ENCODE assay signal across 9 cellular contexts in genomic region chr11:134270250-134270714, GRCh38. TPM values are rescaled to one million over a fixed set of nuclear protein-coding genes. Genes with fewer than 3 reads are reported as not detected.
DNase-seq lines count a peak whose midpoint lies in the region; ATAC-seq and TF ChIP-seq lines count a peak whose summit lies in the region.
"Had no signal": no experiment of that assay in that cellular context is flagged by ENCODE, and none has a peak within 500 bp of the region (broad histone marks: within the 10 kb centered on the region; RNA-seq: fewer than 3 reads in every experiment).

No MANE protein-coding gene starts in this region.

- no TSS peak for BruUV-seq in OCI-LY7 (replicated peaks; lab: Mats Ljungman, UMichigan)

- no peaks in the 10 kb centered on the region for H3K9me3 ChIP-seq in OCI-LY7 (ENCODE audit: low read length)

- no peak overlapping the region for H3K27ac ChIP-seq in OCI-LY7 (ENCODE audit: low read depth, low read length, poor library complexity, severe bottlenecking)

- no peak overlapping the region for H3K4me2 ChIP-seq in OCI-LY7 (ENCODE audit: low read length)

- no peaks in the 10 kb centered on the region for H3K79me2 ChIP-seq in OCI-LY7 (ENCODE audit: insufficient read depth, low read depth, low read length)

- H3K9me2 ChIP-seq in OCI-LY7 (ENCODE audit: insufficient read depth, low read length), result no peaks in the 10 kb centered on the region

- no peaks in the 10 kb centered on the region for H3K36me3 ChIP-seq in OCI-LY7 (ENCODE audit: insufficient read depth, low read length)

- H3K4me3 ChIP-seq in AG10803 (ENCODE audit: low read length) (no peak overlapping the region), OCI-LY7 (ENCODE audit: low read depth, low read length, poor library complexity, severe bottlenecking) (no peak overlapping the region), choroid plexus epithelial cell (ENCODE audit: low read depth, low read length) (no peak overlapping the region)
- H3K4me3 ChIP-seq: lung had no signal

- ATAC-seq in HG02981 (IDR thresholded peaks at IDR 0.05; ENCODE audit: unreplicated experiment) (no peak), GM21576 (IDR thresholded peaks at IDR 0.05; ENCODE audit: unreplicated experiment) (no peak)

- DNase-seq in AG10803 (ENCODE audit: low read depth) (peak; percentile 16), OCI-LY7 (ENCODE audit: low spot score) (no peak), choroid plexus epithelial cell (ENCODE audit: low read depth) (peak; percentile 24), inferior parietal cortex (ENCODE audit: extremely low spot score) (no peak), HuH-7.5 (ENCODE audit: low spot score) (no peak)

- intact Hi-C loops in OCI-LY7 (cut with micrococcal nuclease; ENCODE audit: unreplicated experiment), result no loop called here

- POLR2A ChIA-PET in OCI-LY7 (lab: Charles Lee), result no interaction called here

- H3K4me1 ChIP-seq in OCI-LY7 (ENCODE audit: insufficient read depth, low read length, poor library complexity, severe bottlenecking), result no peaks in the 10 kb centered on the region

- CTCF ChIA-PET in OCI-LY7 (lab: Charles Lee; ENCODE audit: unreplicated experiment), result no interaction called here

- no peaks in the 10 kb centered on the region for H4K20me1 ChIP-seq in OCI-LY7 (ENCODE audit: insufficient read depth, low read length)

- peak; percentile 31 for TF ChIP-seq CTCF in AG10803 (conservative IDR thresholded peaks at IDR 0.05; ENCODE audit: low read length)
- peak; percentile 49 for TF ChIP-seq CTCF in GM12873 (IDR thresholded peaks at IDR 0.05; ENCODE audit: insufficient read depth, low read depth, low read length, missing control alignments)
- TF ChIP-seq CTCF in OCI-LY7 (conservative IDR thresholded peaks at IDR 0.05; ENCODE audit: low read length), result 0 out of 2 replicates have a peak, but pooled peaks have one; percentile 31
- peak; percentile 33 for TF ChIP-seq CTCF in choroid plexus epithelial cell (conservative IDR thresholded peaks at IDR 0.05; ENCODE audit: low read depth, low read length)

- H2AFZ ChIP-seq in OCI-LY7 (ENCODE audit: low read length), result no peak overlapping the region

RNA-seq across cellular contexts. Expression of gene GLB1L3, which starts 5.9 kb away (rescaled TPM):
- not detected in 2 replicates for total RNA-seq in OCI-LY7 (2014; rRNA removed; shearing (Covaris generic))
- not detected in 2 replicates for total RNA-seq in OCI-LY7 (2022)

RNA-seq across cellular contexts. Expression of gene ACAD8, which starts 16.9 kb away (rescaled TPM):
- 22.8 and 29.7 TPM in 2 replicates for total RNA-seq in OCI-LY7 (2014; rRNA removed; shearing (Covaris generic))
- total RNA-seq in OCI-LY7 (2022), result 20.4 and 24.7 TPM in 2 replicates

RNA-seq across cellular contexts. Expression of gene THYN1, which starts 17.1 kb away (rescaled TPM):
- total RNA-seq in OCI-LY7 (2014; rRNA removed; shearing (Covaris generic)), result 82.8 and 101 TPM in 2 replicates
- total RNA-seq in OCI-LY7 (2022), result 51.6 and 52.4 TPM in 2 replicates

RNA-seq across cellular contexts. Expression of gene VPS26B, which starts 45.8 kb away (rescaled TPM):
- total RNA-seq in OCI-LY7 (2014; rRNA removed; shearing (Covaris generic)), result 22.7 and 24.9 TPM in 2 replicates
- 25.1 and 33.1 TPM in 2 replicates for total RNA-seq in OCI-LY7 (2022)

RNA-seq across cellular contexts. Expression of gene NCAPD3, which starts 46.5 kb away (rescaled TPM):
- total RNA-seq in OCI-LY7 (2014; rRNA removed; shearing (Covaris generic)), result 72.8 and 89.1 TPM in 2 replicates
- 112 and 125 TPM in 2 replicates for total RNA-seq in OCI-LY7 (2022)

Comparison
In these comparisons a context has a peak if more than half of its experiments do, and no peak if none do; other contexts are left out.
1. DNase-seq: peak in AG10803 (single experiment) and choroid plexus epithelial cell (single experiment); none in OCI-LY7 (single experiment), inferior parietal cortex (single experiment) and HuH-7.5 (single experiment).
2. Peak in every context shown above with its lines, with median percentiles within 50 percentile points of each other: CTCF ChIP-seq.